ENCODE assay signal across 24 cellular contexts in the genomic region with DNA sequence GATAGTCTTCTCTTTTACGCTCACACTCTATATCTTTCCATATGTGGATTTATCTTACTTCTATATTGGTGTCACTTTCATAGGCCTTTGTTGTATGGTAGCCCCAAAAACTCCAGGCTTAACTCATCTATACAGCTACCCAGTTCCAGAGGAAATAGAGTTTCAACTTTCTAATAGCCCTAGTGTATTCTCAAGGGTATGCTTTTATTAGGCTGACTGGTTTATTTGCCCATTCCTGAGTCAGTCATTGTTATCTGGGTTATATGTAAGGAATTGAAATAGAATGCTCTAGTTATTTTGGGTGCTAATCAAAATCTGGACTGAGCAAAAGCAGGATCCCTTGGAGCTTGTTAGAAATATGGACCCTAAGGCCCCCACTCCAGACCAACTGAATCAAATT.
"Had no signal": no experiment of that assay in that cellular context is flagged by ENCODE, and none has a peak within 500 bp of the region (broad histone marks: within the 10 kb centered on the region; RNA-seq: fewer than 3 reads in every experiment).

No MANE protein-coding gene starts in this region.

- H3K36me3 ChIP-seq: colonic mucosa, esophagus muscularis mucosa, esophagus squamous epithelium, gastrocnemius medialis, gastroesophageal sphincter, heart left ventricle, heart right ventricle had no signal

- H3K27ac ChIP-seq: colonic mucosa, coronary artery, dorsolateral prefrontal cortex, epithelial cell of prostate, esophagus muscularis mucosa, esophagus squamous epithelium, foreskin keratinocyte, gastrocnemius medialis, gastroesophageal sphincter, heart left ventricle, heart right ventricle had no signal

- H3K27me3 ChIP-seq: colonic mucosa, dorsolateral prefrontal cortex, esophagus muscularis mucosa, esophagus squamous epithelium, foreskin keratinocyte, gastrocnemius medialis, gastroesophageal sphincter, heart left ventricle, heart right ventricle had no signal

- DNase-seq: colonic mucosa; cortex of kidney; dermis blood vessel endothelial cell; dorsolateral prefrontal cortex; effector CD4-positive, alpha-beta T cell; effector CD8-positive, alpha-beta T cell; effector memory CD4-positive, alpha-beta T cell; effector memory CD8-positive, alpha-beta T cell; endodermal cell; erythroblast; esophagus squamous epithelium; foreskin fibroblast; foreskin keratinocyte; foreskin melanocyte; gastrocnemius medialis; glutamatergic neuron; head of caudate nucleus; heart left ventricle; heart right ventricle had no signal

- ATAC-seq: effector memory CD8-positive, alpha-beta T cell; esophagus mucosa; foreskin keratinocyte; gastrocnemius medialis; gastroesophageal sphincter; heart left ventricle; heart right ventricle had no signal

- H3K9me3 ChIP-seq: colonic mucosa, gastrocnemius medialis, gastroesophageal sphincter had no signal

- H3K4me3 ChIP-seq: colonic mucosa, coronary artery, dorsolateral prefrontal cortex, esophagus muscularis mucosa, esophagus squamous epithelium, gastrocnemius medialis, gastroesophageal sphincter, heart left ventricle, heart right ventricle had no signal

- H3K4me1 ChIP-seq: colonic mucosa, esophagus muscularis mucosa, esophagus squamous epithelium, foreskin keratinocyte, gastrocnemius medialis, gastroesophageal sphincter, heart left ventricle, heart right ventricle had no signal
